Comparison of ENCODE assay signal across 8 cellular contexts in genomic region chr17:64081802-64082799, GRCh38. TPM values are rescaled to one million over a fixed set of nuclear protein-coding genes. Genes with fewer than 3 reads are reported as not detected.
DNase-seq lines count a peak whose midpoint lies in the region; FAIRE-seq and TF ChIP-seq lines count a peak whose summit lies in the region.

No MANE protein-coding gene starts in this region.

- no peaks in the 10 kb centered on the region for H3K27me3 Mint-ChIP-seq in endodermal cell (ENCODE audit: insufficient read depth)

- no peaks in the 10 kb centered on the region for H3K9me3 Mint-ChIP-seq in endodermal cell

- no peaks in the 10 kb centered on the region for H3K9me3 ChIP-seq in endodermal cell (ENCODE audit: control insufficient read depth, low read length)

- H3K36me3 ChIP-seq in endodermal cell (ENCODE audit: control insufficient read depth, insufficient read depth, low read length) (peaks cover 10% of the 10 kb centered on the region), H7 (replicated peaks; ENCODE audit: control insufficient read depth, insufficient read depth, low read length) (no peaks in the 10 kb centered on the region)

- H3K27me3 ChIP-seq in endodermal cell (ENCODE audit: control insufficient read depth, insufficient read depth, low read length, poor library complexity, severe bottlenecking) = no peaks in the 10 kb centered on the region
- no peaks in the 10 kb centered on the region for H3K27me3 ChIP-seq in H7 (ENCODE audit: control insufficient read depth, insufficient read depth, low read length)

- H3K27ac ChIP-seq in endodermal cell (ENCODE audit: low read depth, low read length) = no peak overlapping the region

- 84 to 89% methylated on average over 5 to 8 of the region's 8 CpGs for WGBS in endodermal cell (ENCODE audit: insufficient coverage in 1 of 2, insufficient read length in 1 of 2), 2 experiments

- peaks cover 3% of the 10 kb centered on the region for H3K36me3 Mint-ChIP-seq in endodermal cell (ENCODE audit: low read depth)

- H3K27ac Mint-ChIP-seq in endodermal cell = peak overlapping the region; percentile 26

- H3K4me3 ChIP-seq in endodermal cell (ENCODE audit: low read length) (no peak overlapping the region), H7 (ENCODE audit: insufficient read depth, low read depth, low read length) (no peak overlapping the region)

- H3K9ac ChIP-seq in endodermal cell (ENCODE audit: extremely low read depth, low read length, poor library complexity, severe bottlenecking) = no peak overlapping the region

- TF ChIP-seq CTCF in endodermal cell (conservative IDR thresholded peaks at IDR 0.05) = no peak

- DNase-seq in CD1c-positive myeloid dendritic cell (ENCODE audit: extremely low spot score) = peak; percentile 54
- DNase-seq in GM19239 (ENCODE audit: insufficient read length, low spot score) = no peak
- peak; percentile 15 for DNase-seq in NCI-H128 (lab: John Stamatoyannopoulos, UW; ENCODE audit: unreplicated experiment)
- peak; percentile 100 for DNase-seq in SW480 (ENCODE audit: low spot score)
- DNase-seq in endodermal cell = no peak
- DNase-seq in renal cortical epithelial cell (ENCODE audit: low read depth) = peak; percentile 94
- DNase-seq in H7 = no peak
- DNase-seq in HUDEP-2 (lab: John Stamatoyannopoulos, UW; ENCODE audit: unreplicated experiment in 76 of 76) = no peak

- peaks cover 2% of the 10 kb centered on the region for H3K4me1 ChIP-seq in endodermal cell (ENCODE audit: control insufficient read depth, insufficient read depth, low read length)

- peak; percentile 86 for FAIRE-seq in GM19239 (lab: Jason Lieb, UNC)

- H3K4me3 Mint-ChIP-seq in endodermal cell = no peak overlapping the region

- peaks cover 1% of the 10 kb centered on the region for H3K4me1 Mint-ChIP-seq in endodermal cell

RNA-seq across cellular contexts. Expression of gene ERN1, which starts 47.8 kb away (rescaled TPM):
- total RNA-seq in endodermal cell (10 to 100 TPM in 1 of 2 donors, 1 to 10 TPM in 1; 9.0 to 13.7 TPM), renal cortical epithelial cell (4.5 and 10.6 TPM in 2 replicates)
- 3.0 TPM for polyA plus RNA-seq in endodermal cell (2013, experiment 1 of 2)
- polyA plus RNA-seq in endodermal cell (2013, experiment 2 of 2) = 3.6 TPM
- total RNA-seq in H7 (2014; rRNA removed; shearing (Covaris generic)) = 1.8 and 2.3 TPM in 2 replicates

Comparison
In these comparisons a context has a peak if more than half of its experiments do, and no peak if none do; other contexts are left out.
1. DNase-seq: peak in CD1c-positive myeloid dendritic cell (single experiment), NCI-H128 (single experiment), SW480 (single experiment) and renal cortical epithelial cell (single experiment); none in GM19239 (single experiment), endodermal cell (single experiment), H7 (single experiment) and HUDEP-2 (0 of 76).